ENCODE assay signal across 8 cellular contexts in genomic region chr9:131402738-131403492, GRCh38. TPM values are rescaled to one million over a fixed set of nuclear protein-coding genes. Genes with fewer than 3 reads are reported as not detected.
A peak's percentile ranks its signal among the peaks of the same experiment; 100 is the strongest.
DNase-seq lines count a peak whose midpoint lies in the region; ATAC-seq and TF ChIP-seq lines count a peak whose summit lies in the region.

No MANE protein-coding gene starts in this region.

- H3K4me2 ChIP-seq in neural progenitor cell = peak overlapping the region; percentile 83

- H3K4me1 ChIP-seq in foreskin keratinocyte (peaks cover 56% of the 10 kb centered on the region), neural progenitor cell (peaks cover 90% of the 10 kb centered on the region), A673 (ENCODE audit: insufficient read depth, low read length, poor library complexity, severe bottlenecking) (peaks cover 49% of the 10 kb centered on the region)

- no peak overlapping the region for H3K9ac ChIP-seq in neural progenitor cell

- no peak for ATAC-seq in stimulated activated naive CD8-positive, alpha-beta T cell treated with anti-CD3 and anti-CD28 coated beads, Interleukin-15, amount 100 ng/mL, for 72 hours
- no peak for ATAC-seq in stimulated activated naive CD8-positive, alpha-beta T cell treated with anti-CD3 and anti-CD28 coated beads, Interleukin-15, Interleukin-2, amounts not matched to agents 100 U/mL and 50 U/mL, for 24 hours
- ATAC-seq in activated CD8-positive, alpha-beta T cell treated with anti-CD3 and anti-CD28 coated beads, Interleukin-2, amount 10 ng/mL, durations not matched to agents 7 days and 5 days = no peak
- ATAC-seq in foreskin keratinocyte = peak; percentile 47
- ATAC-seq in GM18498 (IDR thresholded peaks at IDR 0.05; ENCODE audit: unreplicated experiment) = no peak

- H3K4me3 ChIP-seq in neural progenitor cell = peak overlapping the region; percentile 27
- no peak overlapping the region for H3K4me3 ChIP-seq in A673 (ENCODE audit: low read depth, low read length, poor library complexity, severe bottlenecking)

- H3F3A ChIP-seq in neural progenitor cell (ENCODE audit: low read depth) = peaks cover 98% of the 10 kb centered on the region

- peak overlapping the region; percentile 10 for H3K27ac ChIP-seq in foreskin keratinocyte
- peak overlapping the region; percentile 77 for H3K27ac ChIP-seq in neural progenitor cell
- H3K27ac ChIP-seq in A673 (ENCODE audit: low read depth, low read length, poor library complexity, severe bottlenecking) = no peak overlapping the region

- H4K20me1 ChIP-seq in neural progenitor cell (ENCODE audit: low read depth) = peaks cover 100% of the 10 kb centered on the region

- no TSS peak for BruUV-seq in A673 (replicated peaks; lab: Mats Ljungman, UMichigan)

- no peaks in the 10 kb centered on the region for H3K9me3 Mint-ChIP-seq in stimulated activated naive CD8-positive, alpha-beta T cell treated with anti-CD3 and anti-CD28 coated beads, Interleukin-15, amount 100 ng/mL, for 72 hours
- no peaks in the 10 kb centered on the region for H3K9me3 Mint-ChIP-seq in activated CD8-positive, alpha-beta T cell treated with anti-CD3 and anti-CD28 coated beads, Interleukin-2, amount 10 ng/mL, durations not matched to agents 7 days and 5 days (ENCODE audit: insufficient read depth)
- H3K9me3 Mint-ChIP-seq in neural progenitor cell = no peaks in the 10 kb centered on the region

- peaks cover 41% of the 10 kb centered on the region for H3K36me3 Mint-ChIP-seq in activated CD8-positive, alpha-beta T cell treated with anti-CD3 and anti-CD28 coated beads, Interleukin-2, amount 10 ng/mL, durations not matched to agents 7 days and 5 days (ENCODE audit: low read depth)
- peaks cover 2% of the 10 kb centered on the region for H3K36me3 Mint-ChIP-seq in neural progenitor cell

- H3K27me3 ChIP-seq in foreskin keratinocyte = no peaks in the 10 kb centered on the region
- no peaks in the 10 kb centered on the region for H3K27me3 ChIP-seq in neural progenitor cell
- H3K27me3 ChIP-seq in A673 (replicated peaks; ENCODE audit: insufficient read depth, low read depth, low read length, poor library complexity) = no peaks in the 10 kb centered on the region

- H3K27me3 Mint-ChIP-seq in stimulated activated naive CD8-positive, alpha-beta T cell treated with anti-CD3 and anti-CD28 coated beads, Interleukin-15, amount 100 ng/mL, for 72 hours = no peaks in the 10 kb centered on the region
- H3K27me3 Mint-ChIP-seq in activated CD8-positive, alpha-beta T cell treated with anti-CD3 and anti-CD28 coated beads, Interleukin-2, amount 10 ng/mL, durations not matched to agents 7 days and 5 days (ENCODE audit: low read depth) = no peaks in the 10 kb centered on the region
- peaks cover 4% of the 10 kb centered on the region for H3K27me3 Mint-ChIP-seq in neural progenitor cell (ENCODE audit: insufficient read depth, low read depth)

- H3K27ac Mint-ChIP-seq in stimulated activated naive CD8-positive, alpha-beta T cell treated with anti-CD3 and anti-CD28 coated beads, Interleukin-15, amount 100 ng/mL, for 72 hours = peak overlapping the region; percentile 42 to 47
- H3K27ac Mint-ChIP-seq in activated CD8-positive, alpha-beta T cell treated with anti-CD3 and anti-CD28 coated beads, Interleukin-2, amount 10 ng/mL, durations not matched to agents 7 days and 5 days = no peak overlapping the region
- H3K27ac Mint-ChIP-seq in neural progenitor cell = peak overlapping the region; percentile 72

- peaks cover 96% of the 10 kb centered on the region for H3K4me1 Mint-ChIP-seq in stimulated activated naive CD8-positive, alpha-beta T cell treated with anti-CD3 and anti-CD28 coated beads, Interleukin-15, amount 100 ng/mL, for 72 hours
- peaks cover 91% of the 10 kb centered on the region for H3K4me1 Mint-ChIP-seq in activated CD8-positive, alpha-beta T cell treated with anti-CD3 and anti-CD28 coated beads, Interleukin-2, amount 10 ng/mL, durations not matched to agents 7 days and 5 days (ENCODE audit: low read depth)
- peaks cover 81% of the 10 kb centered on the region for H3K4me1 Mint-ChIP-seq in neural progenitor cell

- DNase-seq in stimulated activated naive CD8-positive, alpha-beta T cell treated with anti-CD3 and anti-CD28 coated beads, Interleukin-15, amount 100 ng/mL, for 72 hours = no peak
- DNase-seq in stimulated activated naive CD8-positive, alpha-beta T cell treated with anti-CD3 and anti-CD28 coated beads, Interleukin-15, Interleukin-2, amounts not matched to agents 100 U/mL and 50 U/mL, for 24 hours = no peak
- DNase-seq in activated CD8-positive, alpha-beta T cell treated with anti-CD3 and anti-CD28 coated beads, Interleukin-2, amount 10 ng/mL, durations not matched to agents 7 days and 5 days = no peak
- DNase-seq in foreskin keratinocyte (peak in 1 of 2 donors; percentile 58), neural progenitor cell (ENCODE audit: low spot score) (peak; percentile 82), erythroblast (lab: John Stamatoyannopoulos, UW) (no peak), A673 (ENCODE audit: low spot score) (no peak)

- H3K79me2 ChIP-seq in neural progenitor cell (ENCODE audit: low read depth) = peaks cover 100% of the 10 kb centered on the region

- peak overlapping the region; percentile 31 to 37 for H3K4me3 Mint-ChIP-seq in stimulated activated naive CD8-positive, alpha-beta T cell treated with anti-CD3 and anti-CD28 coated beads, Interleukin-15, amount 100 ng/mL, for 72 hours
- peak overlapping the region; percentile 10 for H3K4me3 Mint-ChIP-seq in activated CD8-positive, alpha-beta T cell treated with anti-CD3 and anti-CD28 coated beads, Interleukin-2, amount 10 ng/mL, durations not matched to agents 7 days and 5 days
- peak overlapping the region; percentile 57 for H3K4me3 Mint-ChIP-seq in neural progenitor cell

- intact Hi-C loops in A673 (cut with micrococcal nuclease; ENCODE audit: unreplicated experiment) = no loop called here

- TF ChIP-seq POLR2A in erythroblast (IDR thresholded peaks at IDR 0.05; ENCODE audit: low read length) = no peak

- H2AFZ ChIP-seq in neural progenitor cell (replicated peaks) = no peak overlapping the region

- H3K36me3 ChIP-seq in neural progenitor cell (no peaks in the 10 kb centered on the region), A673 (ENCODE audit: insufficient read depth, low read length, poor library complexity, severe bottlenecking) (peaks cover 8% of the 10 kb centered on the region)

- CTCF ChIA-PET in activated CD8-positive, alpha-beta T cell treated with anti-CD3 and anti-CD28 coated beads, Interleukin-2, amount 10 ng/mL, durations not matched to agents 7 days and 5 days (lab: Charles Lee) = interaction anchor here (1.2 kb wide), 1 partner anchor 53 kb away, joined by 5 read pairs; no protein-coding TSS in a partner anchor
- CTCF ChIA-PET in A673 (lab: Charles Lee) = no interaction called here

- H3K9me3 ChIP-seq in neural progenitor cell (ENCODE audit: low read depth) (no peaks in the 10 kb centered on the region), A673 (ENCODE audit: low read depth, low read length, poor library complexity, severe bottlenecking) (no peaks in the 10 kb centered on the region)

- TF ChIP-seq CTCF in foreskin keratinocyte (conservative IDR thresholded peaks at IDR 0.05) (no peak), neural progenitor cell (IDR thresholded peaks at IDR 0.05) (no peak), A673 (conservative IDR thresholded peaks at IDR 0.05; ENCODE audit: low read depth, low read length) (no peak)

- POLR2A ChIA-PET in activated CD8-positive, alpha-beta T cell treated with anti-CD3 and anti-CD28 coated beads, Interleukin-2, amount 10 ng/mL, durations not matched to agents 7 days and 5 days (lab: Charles Lee) = no interaction called here
- POLR2A ChIA-PET in A673 (lab: Charles Lee; ENCODE audit: low non-redundant PET) = interaction anchor here (0.5 to 0.6 kb wide), 2 partner anchors 60 to 147 kb away, joined by 4 to 7 read pairs; no protein-coding TSS in a partner anchor

RNA-seq across cellular contexts. Expression of gene PRRC2B, which starts 9.0 kb away (rescaled TPM):
- 100 to 1,000 TPM; 215 to 216 TPM for total RNA-seq in activated CD8-positive, alpha-beta T cell treated with anti-CD3 and anti-CD28 coated beads, Interleukin-2, amount 10 ng/mL, durations not matched to agents 7 days and 5 days
- 85.0 and 89.2 TPM in 2 replicates for total RNA-seq in foreskin keratinocyte
- polyA plus RNA-seq in foreskin keratinocyte = 29.7 and 32.0 TPM in 2 replicates
- 139 and 148 TPM in 2 replicates for total RNA-seq in neural progenitor cell (ENCODE audit: low replicate concordance)
- 317 and 318 TPM in 2 replicates for total RNA-seq in A673 (2021)
